In genomic region chr14:32825058-32825457, GRCh38 we compare ENCODE assay signal across 20 cellular contexts.
DNase-seq lines count a peak whose midpoint lies in the region; ATAC-seq and TF ChIP-seq lines count a peak whose summit lies in the region.
"Had no signal": no experiment of that assay in that cellular context is flagged by ENCODE, and none has a peak within 500 bp of the region (broad histone marks: within the 10 kb centered on the region; RNA-seq: fewer than 3 reads in every experiment).

No MANE protein-coding gene starts in this region.

- ATAC-seq in omental fat pad (ENCODE audit: low FRiP score): no peak
- ATAC-seq: CD8-positive, alpha-beta T cell; HCT116; Panc1 had no signal

- WGBS in esophagus muscularis mucosa: 72% methylated on average over 4 of the region's 4 CpGs

- no peaks in the 10 kb centered on the region for H4K20me1 ChIP-seq in neural cell (ENCODE audit: insufficient read depth)

- no peak for TF ChIP-seq POLR2A in esophagus muscularis mucosa (IDR thresholded peaks at IDR 0.05; ENCODE audit: low read depth)

- no peaks in the 10 kb centered on the region for H3F3A ChIP-seq in neural cell (ENCODE audit: insufficient read depth, low read length, poor library complexity, severe bottlenecking)

- no peak for TF ChIP-seq RAD21 in neural cell (conservative IDR thresholded peaks at IDR 0.05)

- no peaks in the 10 kb centered on the region for H3K9me3 ChIP-seq in neural cell (ENCODE audit: low read length)
- no peaks in the 10 kb centered on the region for H3K9me3 ChIP-seq in esophagus muscularis mucosa
- H3K9me3 ChIP-seq: Caco-2 had no signal

- H2AFZ ChIP-seq in neural cell (ENCODE audit: low read depth, low read length): no peak overlapping the region

- no peak overlapping the region for H3K9ac ChIP-seq in neural cell (ENCODE audit: low read length)
- H3K9ac ChIP-seq: KMS-11 had no signal

- intact Hi-C loops in esophagus muscularis mucosa (cut with DNase I): loop anchor here (5.0 kb wide), 1 partner anchor 117 kb away; no protein-coding TSS in a partner anchor

- H3K27me3 ChIP-seq in neural cell (ENCODE audit: insufficient read depth, low read depth, low read length) (no peaks in the 10 kb centered on the region), esophagus muscularis mucosa (no peaks in the 10 kb centered on the region)

- no peak overlapping the region for H3K4me3 ChIP-seq in neural cell (ENCODE audit: low read length)
- no peak overlapping the region for H3K4me3 ChIP-seq in esophagus muscularis mucosa

- H3K27ac ChIP-seq in caudate nucleus (ENCODE audit: low read depth, low read length) (peak overlapping the region; percentile 94), neural cell (ENCODE audit: low read length) (no peak overlapping the region), esophagus muscularis mucosa (replicated peaks in 1 of 4) (no peak overlapping the region)
- H3K27ac ChIP-seq: C4-2B, HL-60, KMS-11, RWPE1 had no signal

- no peaks in the 10 kb centered on the region for H3K79me2 ChIP-seq in neural cell (replicated peaks; ENCODE audit: insufficient read depth, low read length)

- DNase-seq in caudate nucleus (lab: John Stamatoyannopoulos, UW): peak in 9 of 61 donors; percentile 4 to 44 (median 17)
- peak; percentile 19 to 51 for DNase-seq in hippocampal formation (lab: John Stamatoyannopoulos, UW)
- DNase-seq in superior temporal gyrus (ENCODE audit: extremely low spot score): peak; percentile 81
- DNase-seq in GM13976 (ENCODE audit: low spot score): no peak
- no peak for DNase-seq in esophagus muscularis mucosa (ENCODE audit: extremely low spot score)
- no peak for DNase-seq in omental fat pad (ENCODE audit: low spot score)
- DNase-seq: Caco-2; CD8-positive, alpha-beta T cell; MM.1S; NCI-H2029 treated with DMSO at 0.1 percent for 48 hours; NCI-H2227 treated with DMSO at 0.1 percent for 48 hours; NCI-H526 treated with DMSO at 0.1 percent for 48 hours; SHP77 had no signal

- H3K4me2 ChIP-seq in neural cell (ENCODE audit: low read length): no peak overlapping the region
- H3K4me2 ChIP-seq: KMS-11 had no signal

- peaks cover 0 to 25% (median 14%) of the 10 kb centered on the region in 4 donors for H3K4me1 ChIP-seq in esophagus muscularis mucosa
- H3K4me1 ChIP-seq: Caco-2 had no signal

- TF ChIP-seq EP300 in neural cell (conservative IDR thresholded peaks at IDR 0.05; ENCODE audit: poor library complexity, severe bottlenecking): peak; percentile 14
- TF ChIP-seq EP300 in esophagus muscularis mucosa (IDR thresholded peaks at IDR 0.05): no peak

- in situ Hi-C loops in GM13976 (cut with MboI; ENCODE audit: low sequenced_read_pairs, unreplicated experiment): no loop called here

- H3K36me3 ChIP-seq in neural cell (ENCODE audit: insufficient read depth, low read length) (peaks cover 11% of the 10 kb centered on the region), esophagus muscularis mucosa (no peaks in the 10 kb centered on the region)

- no peaks in the 10 kb centered on the region for H3K9me2 ChIP-seq in neural cell (ENCODE audit: insufficient read depth, low read length)

- TF ChIP-seq CTCF in neural cell (IDR thresholded peaks at IDR 0.05; ENCODE audit: poor library complexity, severe bottlenecking) (no peak), GM13976 (IDR thresholded peaks at IDR 0.05; ENCODE audit: borderline replicate concordance, control extremely low read depth, extremely low read depth, insufficient read depth, missing control alignments) (no peak), esophagus muscularis mucosa (IDR thresholded peaks at IDR 0.05) (no peak), omental fat pad (IDR thresholded peaks at IDR 0.05) (no peak)

TF ChIP-seq in neural cell, 6 proteins besides CTCF, POLR2A, EP300 and RAD21:
- TF ChIP-seq EZH2 (IDR thresholded peaks at IDR 0.05; ENCODE audit: borderline replicate concordance, insufficient read depth, low read length, poor library complexity, severe bottlenecking): no peak
- no peak for TF ChIP-seq POLR2AphosphoS5 (IDR thresholded peaks at IDR 0.05)
- TF ChIP-seq SMC3 (conservative IDR thresholded peaks at IDR 0.05; ENCODE audit: poor library complexity): no peak
- no peak for TF ChIP-seq MXI1 (conservative IDR thresholded peaks at IDR 0.05; ENCODE audit: poor library complexity, severe bottlenecking)
- TF ChIP-seq REST (IDR thresholded peaks at IDR 0.05; ENCODE audit: borderline replicate concordance): no peak
- TF ChIP-seq TAF1 (IDR thresholded peaks at IDR 0.05; ENCODE audit: low read depth): no peak

Comparison
In these comparisons a context has a peak if more than half of its experiments do, and no peak if none do; other contexts are left out.
1. DNase-seq: peak in hippocampal formation (2 of 2) and superior temporal gyrus (single experiment); none in GM13976 (single experiment), esophagus muscularis mucosa (single experiment) and omental fat pad (single experiment).